Comparison of ENCODE assay signal across 16 cellular contexts in genomic region chr18:60247103-60247502, GRCh38.
DNase-seq lines count a peak whose midpoint lies in the region; ATAC-seq and TF ChIP-seq lines count a peak whose summit lies in the region.
"Had no signal": no experiment of that assay in that cellular context is flagged by ENCODE, and none has a peak within 500 bp of the region (broad histone marks: within the 10 kb centered on the region; RNA-seq: fewer than 3 reads in every experiment).

No MANE protein-coding gene starts in this region.

- POLR2A ChIA-PET in activated CD4-positive, alpha-beta memory T cell treated with anti-CD3 and anti-CD28 coated beads for 36 hours (lab: Charles Lee): no interaction called here

- H3K9me3 ChIP-seq in adrenal gland (replicated peaks in 1 of 3): no peaks in the 10 kb centered on the region

- H3K27ac Mint-ChIP-seq in activated CD4-positive, alpha-beta memory T cell treated with anti-CD3 and anti-CD28 coated beads for 36 hours: no peak overlapping the region
- H3K27ac Mint-ChIP-seq: naive thymus-derived CD8-positive, alpha-beta T cell had no signal

- no peaks in the 10 kb centered on the region for H3K27me3 ChIP-seq in adrenal gland

- H3K36me3 Mint-ChIP-seq in activated CD4-positive, alpha-beta memory T cell treated with anti-CD3 and anti-CD28 coated beads for 36 hours: no peaks in the 10 kb centered on the region
- H3K36me3 Mint-ChIP-seq: naive thymus-derived CD8-positive, alpha-beta T cell had no signal

- ATAC-seq in GM18499 (IDR thresholded peaks at IDR 0.05; ENCODE audit: insufficient read depth, unreplicated experiment) (peak; percentile 72), GM21360 (IDR thresholded peaks at IDR 0.05; ENCODE audit: unreplicated experiment) (peak; percentile 71), HG02943 (IDR thresholded peaks at IDR 0.05; ENCODE audit: low read depth, unreplicated experiment) (peak; percentile 83), HG03571 (IDR thresholded peaks at IDR 0.05; ENCODE audit: unreplicated experiment) (peak; percentile 78)
- ATAC-seq: naive thymus-derived CD8-positive, alpha-beta T cell; SK-N-SH treated with all-trans-retinoic acid at 6 μM for 48 hours had no signal

- TF ChIP-seq CTCF in adrenal gland (IDR thresholded peaks at IDR 0.05): no peak

- intact Hi-C loops in activated CD4-positive, alpha-beta memory T cell treated with anti-CD3 and anti-CD28 coated beads for 36 hours (cut with micrococcal nuclease): no loop called here
- intact Hi-C loops in adrenal gland (cut with DNase I): no loop called here

- H3K4me1 Mint-ChIP-seq in activated CD4-positive, alpha-beta memory T cell treated with anti-CD3 and anti-CD28 coated beads for 36 hours (ENCODE audit: low read depth): no peaks in the 10 kb centered on the region

- no peaks in the 10 kb centered on the region for H3K9me3 Mint-ChIP-seq in activated CD4-positive, alpha-beta memory T cell treated with anti-CD3 and anti-CD28 coated beads for 36 hours

- H3K4me3 Mint-ChIP-seq in activated CD4-positive, alpha-beta memory T cell treated with anti-CD3 and anti-CD28 coated beads for 36 hours: no peak overlapping the region
- H3K4me3 Mint-ChIP-seq: naive thymus-derived CD8-positive, alpha-beta T cell had no signal

- 45 to 59% (median 53%) methylated on average over 3 of the region's 3 CpGs for WGBS in adrenal gland, 4 donors

- TF ChIP-seq POLR2A in adrenal gland (IDR thresholded peaks at IDR 0.05): no peak

- no peak overlapping the region for H3K4me3 ChIP-seq in adrenal gland
- H3K4me3 ChIP-seq: skin epidermis had no signal

- H3K4me1 ChIP-seq in adrenal gland (replicated peaks in 1 of 2): no peaks in the 10 kb centered on the region

- no peaks in the 10 kb centered on the region for H3K36me3 ChIP-seq in adrenal gland (replicated peaks in 1 of 2)

- CTCF ChIA-PET in activated CD4-positive, alpha-beta memory T cell treated with anti-CD3 and anti-CD28 coated beads for 36 hours (lab: Charles Lee): no interaction called here

- no peak for DNase-seq in activated CD4-positive, alpha-beta memory T cell treated with anti-CD3 and anti-CD28 coated beads for 36 hours
- DNase-seq in hippocampal formation (lab: John Stamatoyannopoulos, UW) (no peak), mucosa of gallbladder (ENCODE audit: low spot score) (no peak), adrenal gland (no peak)
- DNase-seq: activated CD4-positive, alpha-beta T cell treated with anti-CD3 and anti-CD28 coated beads for 1 hour; activated gamma-delta T cell; H7; naive thymus-derived CD8-positive, alpha-beta T cell; NCI-H774; stimulated activated CD8-positive, alpha-beta memory T cell treated with anti-CD3 and anti-CD28 coated beads, Interleukin-4, amount 100 ng/mL, for 48 hours had no signal

- H3K27me3 Mint-ChIP-seq in activated CD4-positive, alpha-beta memory T cell treated with anti-CD3 and anti-CD28 coated beads for 36 hours: no peaks in the 10 kb centered on the region

- no peak overlapping the region for H3K27ac ChIP-seq in adrenal gland
